ENCODE assay signal across 9 cellular contexts in genomic region chr17:74768069-74768762, GRCh38. TPM values are rescaled to one million over a fixed set of nuclear protein-coding genes. Genes with fewer than 3 reads are reported as not detected.
DNase-seq lines count a peak whose midpoint lies in the region; ATAC-seq and TF ChIP-seq lines count a peak whose summit lies in the region.
"Had no signal": no experiment of that assay in that cellular context is flagged by ENCODE, and none has a peak within 500 bp of the region (broad histone marks: within the 10 kb centered on the region; RNA-seq: fewer than 3 reads in every experiment).

No MANE protein-coding gene starts in this region.

- dilution Hi-C loops in mammary epithelial cell (cut with HindIII; ENCODE audit: low sequenced_read_pairs) = no loop called here

- ATAC-seq in right lobe of liver = peak; percentile 69 to 76 (median 72)

- no peak overlapping the region for H3K9ac ChIP-seq in mammary epithelial cell (ENCODE audit: insufficient read depth, low read length)
- no peak overlapping the region for H3K9ac ChIP-seq in Karpas-422 (ENCODE audit: low read length)

- H3K27ac Mint-ChIP-seq in MCF 10A (ENCODE audit: low read depth, unreplicated experiment) (peak overlapping the region; percentile 61), brain (peak overlapping the region; percentile 52 to 95 (median 61))
- no peak overlapping the region for H3K27ac Mint-ChIP-seq in activated CD4-positive, alpha-beta T cell treated with anti-CD3 and anti-CD28 coated beads, Interleukin-2, amount 10 ng/mL, durations not matched to agents 7 days and 5 days

- POLR2A ChIA-PET in MCF 10A (lab: Yijun Ruan, JAX) = interaction anchor here (1.7 kb wide), 1 partner anchor 19 kb away, joined by 5 read pairs; no protein-coding TSS in a partner anchor
- POLR2A ChIA-PET in activated CD4-positive, alpha-beta T cell treated with anti-CD3 and anti-CD28 coated beads, Interleukin-2, amount 10 ng/mL, durations not matched to agents 7 days and 5 days (lab: Charles Lee) = no interaction called here

- H3K4me2 ChIP-seq in mammary epithelial cell (ENCODE audit: insufficient read depth, low read depth, low read length) (no peak overlapping the region), Karpas-422 (ENCODE audit: low read depth, low read length, poor library complexity, severe bottlenecking) (no peak overlapping the region)

- no TSS peak for BruUV-seq in MCF 10A (replicated peaks; lab: Mats Ljungman, UMichigan)
- BruUV-seq in mammary epithelial cell (replicated peaks; lab: Mats Ljungman, UMichigan) = no TSS peak

- CTCF ChIA-PET in MCF 10A (lab: Yijun Ruan, JAX) (interaction anchor here (1.6 kb wide), 1 partner anchor 23 kb away, joined by 5 read pairs; no protein-coding TSS in a partner anchor), mammary epithelial cell (lab: Charles Lee; ENCODE audit: low non-redundant PET) (no interaction called here)
- CTCF ChIA-PET in activated CD4-positive, alpha-beta T cell treated with anti-CD3 and anti-CD28 coated beads, Interleukin-2, amount 10 ng/mL, durations not matched to agents 7 days and 5 days (lab: Charles Lee) = interaction anchor here (2.4 kb wide), 1 partner anchor 22 kb away, joined by 7 read pairs; no protein-coding TSS in a partner anchor

- H3K27me3 Mint-ChIP-seq in MCF 10A (ENCODE audit: insufficient read depth, unreplicated experiment) (no peaks in the 10 kb centered on the region), brain (no peaks in the 10 kb centered on the region)
- no peaks in the 10 kb centered on the region for H3K27me3 Mint-ChIP-seq in activated CD4-positive, alpha-beta T cell treated with anti-CD3 and anti-CD28 coated beads, Interleukin-2, amount 10 ng/mL, durations not matched to agents 7 days and 5 days

- H3K36me3 Mint-ChIP-seq in MCF 10A (ENCODE audit: insufficient read depth, unreplicated experiment) (peaks cover 54% of the 10 kb centered on the region), brain (peaks cover 14% of the 10 kb centered on the region)
- H3K36me3 Mint-ChIP-seq in activated CD4-positive, alpha-beta T cell treated with anti-CD3 and anti-CD28 coated beads, Interleukin-2, amount 10 ng/mL, durations not matched to agents 7 days and 5 days (ENCODE audit: low read depth) = peaks cover 58% of the 10 kb centered on the region

- TF ChIP-seq CTCF in MCF 10A (IDR thresholded peaks at IDR 0.05; ENCODE audit: unreplicated experiment) (no peak), mammary epithelial cell (conservative IDR thresholded peaks at IDR 0.05 in 1 of 2, IDR thresholded peaks at IDR 0.05 in 1 of 2; ENCODE audit: extremely low read depth in 1 of 2, insufficient read depth in 1 of 2, low read depth in 1 of 2, low read length in 2 of 2) (no peak), brain (conservative IDR thresholded peaks at IDR 0.05) (no peak), right lobe of liver (IDR thresholded peaks at IDR 0.05) (peak in 2 of 4 donors; percentile 5 to 15)

- H4K20me1 ChIP-seq in mammary epithelial cell (ENCODE audit: insufficient read depth, low read length) = no peaks in the 10 kb centered on the region
- H4K20me1 ChIP-seq in Karpas-422 (ENCODE audit: insufficient read depth, low read depth, low read length) = no peaks in the 10 kb centered on the region

- H3K36me3 ChIP-seq in mammary epithelial cell (ENCODE audit: insufficient read depth, low read length) (peaks cover 15% of the 10 kb centered on the region), right lobe of liver (peaks cover 0 to 40% (median 9%) of the 10 kb centered on the region in 4 donors), Karpas-422 (ENCODE audit: insufficient read depth, low read length) (no peaks in the 10 kb centered on the region)

- intact Hi-C loops in MCF 10A (cut with micrococcal nuclease) (no loop called here), mammary epithelial cell (cut with micrococcal nuclease) (no loop called here), right lobe of liver (cut with DNase I) (no loop called here)

- H3K4me1 ChIP-seq in mammary epithelial cell (ENCODE audit: insufficient read depth, low read length) = peaks cover 6% of the 10 kb centered on the region
- peaks cover 0 to 70% (median 30%) of the 10 kb centered on the region in 4 donors for H3K4me1 ChIP-seq in right lobe of liver
- H3K4me1 ChIP-seq in Karpas-422 (ENCODE audit: low read length) = peaks cover 5% of the 10 kb centered on the region

- H3K27me3 ChIP-seq in mammary epithelial cell (ENCODE audit: insufficient read depth, low read length) (no peaks in the 10 kb centered on the region), right lobe of liver (no peaks in the 10 kb centered on the region), Karpas-422 (ENCODE audit: low read length) (no peaks in the 10 kb centered on the region)

- H2AFZ ChIP-seq in mammary epithelial cell (ENCODE audit: low read depth, low read length) = no peak overlapping the region
- no peak overlapping the region for H2AFZ ChIP-seq in Karpas-422 (ENCODE audit: low read length)

- peak; percentile 52 for TF ChIP-seq POLR2A in right lobe of liver (IDR thresholded peaks at IDR 0.05)

- peaks cover under 1% of the 10 kb centered on the region for H3K79me2 ChIP-seq in mammary epithelial cell (ENCODE audit: insufficient read depth, low read length)
- H3K79me2 ChIP-seq in Karpas-422 (ENCODE audit: low read length) = peaks cover 5% of the 10 kb centered on the region

- in situ Hi-C loops in mammary epithelial cell (cut with MboI; ENCODE audit: low sequenced_read_pairs in 2 of 2) = no loop called here

- H3K9me3 ChIP-seq in mammary epithelial cell (replicated peaks; ENCODE audit: insufficient read depth, low read length) (no peaks in the 10 kb centered on the region), right lobe of liver (no peaks in the 10 kb centered on the region), Karpas-422 (ENCODE audit: low read length) (no peaks in the 10 kb centered on the region)

- H3K4me3 ChIP-seq in mammary epithelial cell (replicated peaks in 1 of 3; ENCODE audit: insufficient read depth in 1 of 3, low read depth in 2 of 3, low read length in 3 of 3) (no peak overlapping the region), right lobe of liver (no peak overlapping the region), Karpas-422 (ENCODE audit: low read length) (no peak overlapping the region)

- H3K27ac ChIP-seq in mammary epithelial cell (ENCODE audit: insufficient read depth, low read depth, low read length) (no peak overlapping the region), right lobe of liver (peak overlapping the region; percentile 62 to 79 (median 65)), Karpas-422 (ENCODE audit: low read length) (no peak overlapping the region)

- DNase-seq in MCF 10A (ENCODE audit: unreplicated experiment) (peak; percentile 59), mammary epithelial cell (no peak), right lobe of liver (peak; percentile 92 to 94 (median 93)), superior temporal gyrus (ENCODE audit: extremely low spot score) (no peak), activated gamma-delta T cell treated with Interleukin-2 at 50 U/mL for 16 hours (no peak), Karpas-422 (no peak)
- DNase-seq in activated CD4-positive, alpha-beta T cell treated with anti-CD3 and anti-CD28 coated beads, Interleukin-2, amount 10 ng/mL, durations not matched to agents 7 days and 5 days = no peak
- DNase-seq: T-helper 9 cell had no signal

- H3K4me1 Mint-ChIP-seq in MCF 10A (ENCODE audit: insufficient read depth, unreplicated experiment) (peaks cover 15% of the 10 kb centered on the region), brain (peaks cover 36% of the 10 kb centered on the region)
- H3K4me1 Mint-ChIP-seq in activated CD4-positive, alpha-beta T cell treated with anti-CD3 and anti-CD28 coated beads, Interleukin-2, amount 10 ng/mL, durations not matched to agents 7 days and 5 days = peaks cover 32% of the 10 kb centered on the region

- WGBS in mammary epithelial cell (ENCODE audit: low coverage, missing lambda C conversion rate) = 68% methylated on average over 14 of the region's 17 CpGs
- 37% methylated on average over 8 of the region's 17 CpGs for WGBS in right lobe of liver (ENCODE audit: insufficient coverage, low coverage, low lambda C conversion rate, missing lambda C conversion rate)

- no peaks in the 10 kb centered on the region for H3K9me3 Mint-ChIP-seq in MCF 10A (ENCODE audit: unreplicated experiment)
- H3K9me3 Mint-ChIP-seq in brain = no peaks in the 10 kb centered on the region
- H3K9me3 Mint-ChIP-seq in activated CD4-positive, alpha-beta T cell treated with anti-CD3 and anti-CD28 coated beads, Interleukin-2, amount 10 ng/mL, durations not matched to agents 7 days and 5 days = no peaks in the 10 kb centered on the region

- H3K4me3 Mint-ChIP-seq in MCF 10A (ENCODE audit: unreplicated experiment) = no peak overlapping the region
- peak overlapping the region in 1 of 5 experiments; percentile 15 for H3K4me3 Mint-ChIP-seq in brain
- H3K4me3 Mint-ChIP-seq in activated CD4-positive, alpha-beta T cell treated with anti-CD3 and anti-CD28 coated beads, Interleukin-2, amount 10 ng/mL, durations not matched to agents 7 days and 5 days = no peak overlapping the region

- H3K9me2 ChIP-seq in Karpas-422 (replicated peaks; ENCODE audit: insufficient read depth, low read length) = no peaks in the 10 kb centered on the region

RNA-seq across cellular contexts. Expression of gene NAT9, which starts 7.9 kb away (rescaled TPM):
- 58.1 and 64.8 TPM in 2 replicates for total RNA-seq in MCF 10A (2022)
- 10 to 100 TPM; 24.7 to 76.5 TPM for total RNA-seq in mammary epithelial cell
- 37.3 TPM for polyA plus RNA-seq in mammary epithelial cell
- polyA minus RNA-seq in mammary epithelial cell = 4.1 TPM
- 24.8 TPM for polyA plus RNA-seq in brain (ENCODE audit: insufficient read depth, low read depth, low replicate concordance)
- total RNA-seq in right lobe of liver = 10 to 100 TPM in 5 of 6 experiments, 1 to 10 TPM in 1; 10.0 to 23.0 (median 16.3) TPM
- 25.3 and 66.8 TPM in 2 replicates for total RNA-seq in Karpas-422 (2014; rRNA removed; shearing (Covaris generic); ENCODE audit: low replicate concordance)
- 10 to 100 TPM; 28.6 to 34.4 TPM for total RNA-seq in activated CD4-positive, alpha-beta T cell treated with anti-CD3 and anti-CD28 coated beads, Interleukin-2, amount 10 ng/mL, durations not matched to agents 7 days and 5 days

RNA-seq across cellular contexts. Expression of gene NHERF1, which starts 19.8 kb away (rescaled TPM):
- total RNA-seq in MCF 10A (2022) = 23.9 and 25.3 TPM in 2 replicates
- 10 to 100 TPM in 1 of 2 donors, 1 to 10 TPM in 1; 5.8 to 24.6 TPM for total RNA-seq in mammary epithelial cell
- polyA plus RNA-seq in mammary epithelial cell = 36.3 TPM
- 59.6 TPM for polyA minus RNA-seq in mammary epithelial cell
- 95.8 TPM for polyA plus RNA-seq in brain (ENCODE audit: insufficient read depth, low read depth, low replicate concordance)
- total RNA-seq in right lobe of liver = 100 to 1,000 TPM; 105 to 218 (median 161) TPM
- total RNA-seq in Karpas-422 (2014; rRNA removed; shearing (Covaris generic); ENCODE audit: low replicate concordance) = 24.4 and 38.3 TPM in 2 replicates
- 100 to 1,000 TPM; 254 to 281 TPM for total RNA-seq in activated CD4-positive, alpha-beta T cell treated with anti-CD3 and anti-CD28 coated beads, Interleukin-2, amount 10 ng/mL, durations not matched to agents 7 days and 5 days

RNA-seq across cellular contexts. Expression of gene RAB37, which starts 31.2 kb away (rescaled TPM):
- total RNA-seq in MCF 10A (2022) (not detected in 2 replicates), mammary epithelial cell (not detected), right lobe of liver (10 to 100 TPM in 3 of 6 experiments, 1 to 10 TPM in 3; 5.0 to 14.4 (median 9.0) TPM)
- polyA plus RNA-seq in mammary epithelial cell (not detected), brain (ENCODE audit: insufficient read depth, low read depth, low replicate concordance) (2.8 TPM)
- not detected for polyA minus RNA-seq in mammary epithelial cell
- 0.07 TPM in 1 of 2 replicates, not detected in the other for total RNA-seq in Karpas-422 (2014; rRNA removed; shearing (Covaris generic); ENCODE audit: low replicate concordance)
- total RNA-seq in activated CD4-positive, alpha-beta T cell treated with anti-CD3 and anti-CD28 coated beads, Interleukin-2, amount 10 ng/mL, durations not matched to agents 7 days and 5 days = 10 to 100 TPM; 28.2 to 30.4 TPM

RNA-seq across cellular contexts. Expression of gene CD300LF, which starts 55.5 kb away (rescaled TPM):
- not detected in 2 replicates for total RNA-seq in MCF 10A (2022)
- not detected for total RNA-seq in mammary epithelial cell
- not detected for polyA plus RNA-seq in mammary epithelial cell
- polyA minus RNA-seq in mammary epithelial cell = not detected
- polyA plus RNA-seq in brain (ENCODE audit: insufficient read depth, low read depth, low replicate concordance) = 0.54 TPM
- total RNA-seq in right lobe of liver = 1 to 10 TPM in 2 of 6 experiments, under 1 TPM in 3, not detected in 1; 0.44 to 2.6 (median 0.74) TPM
- not detected in 2 replicates for total RNA-seq in Karpas-422 (2014; rRNA removed; shearing (Covaris generic); ENCODE audit: low replicate concordance)
- total RNA-seq in activated CD4-positive, alpha-beta T cell treated with anti-CD3 and anti-CD28 coated beads, Interleukin-2, amount 10 ng/mL, durations not matched to agents 7 days and 5 days = not detected

Comparison
In these comparisons a context has a peak if more than half of its experiments do, and no peak if none do; other contexts are left out.
1. DNase-seq: peak in MCF 10A (single experiment) and right lobe of liver (3 of 3); none in mammary epithelial cell (single experiment), superior temporal gyrus (single experiment), activated gamma-delta T cell treated with Interleukin-2 at 50 U/mL for 16 hours (single experiment), Karpas-422 (single experiment) and activated CD4-positive, alpha-beta T cell treated with anti-CD3 and anti-CD28 coated beads, Interleukin-2, amount 10 ng/mL, durations not matched to agents 7 days and 5 days (single experiment).
2. H3K27ac ChIP-seq: peak in right lobe of liver (3 of 3); none in mammary epithelial cell (single experiment) and Karpas-422 (single experiment).